9 cellular contexts compared by ENCODE assay signal in the genomic region with DNA sequence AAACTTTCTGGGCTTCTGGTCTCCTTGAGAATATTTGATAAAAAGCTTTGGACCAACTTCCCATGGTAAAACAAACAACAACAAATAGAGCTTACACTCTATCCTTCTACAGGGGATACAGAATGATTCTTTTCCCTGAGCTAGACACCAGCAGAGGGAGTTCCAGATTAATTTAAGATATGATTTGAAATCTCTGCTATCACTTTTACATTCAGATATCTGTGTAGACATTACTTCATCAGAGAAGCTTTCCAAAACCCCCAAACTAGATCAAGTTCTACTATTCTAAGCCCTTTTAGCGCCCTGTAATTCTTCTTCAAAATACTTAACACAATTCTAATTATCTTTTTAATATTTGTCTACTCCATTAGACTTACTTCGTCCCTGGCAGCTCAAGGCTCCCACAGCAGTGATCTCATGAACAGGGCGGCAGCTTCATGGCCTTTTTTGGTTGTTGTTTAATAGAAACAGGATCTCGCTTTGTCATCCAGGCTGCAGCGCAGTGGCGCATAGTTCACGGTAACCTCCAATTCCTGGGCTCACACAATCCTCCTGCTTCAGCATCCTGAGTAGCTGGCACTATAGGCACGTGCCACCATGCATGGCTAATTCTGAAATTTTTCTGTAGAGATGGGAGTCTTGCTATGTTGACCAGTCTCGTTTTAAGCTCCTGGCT. TPM values are rescaled to one million over a fixed set of nuclear protein-coding genes. Genes with fewer than 3 reads are reported as not detected.
DNase-seq lines count a peak whose midpoint lies in the region; ATAC-seq, FAIRE-seq and TF ChIP-seq lines count a peak whose summit lies in the region.
"Had no signal": no experiment of that assay in that cellular context is flagged by ENCODE, and none has a peak within 500 bp of the region (broad histone marks: within the 10 kb centered on the region; RNA-seq: fewer than 3 reads in every experiment).

No MANE protein-coding gene starts in this region.

- no peak overlapping the region for H2BK5ac ChIP-seq in mesenchymal stem cell (ENCODE audit: low read depth, low read length, poor library complexity, severe bottlenecking)

- no peak for FAIRE-seq in A549 (lab: Jason Lieb, UNC)

- peaks cover 2% of the 10 kb centered on the region for H3K27me3 Mint-ChIP-seq in activated naive CD8-positive, alpha-beta T cell treated with anti-CD3 and anti-CD28 coated beads, Interleukin-2, amount 50 U/mL, for 24 hours

- no peaks in the 10 kb centered on the region for H3K9me3 Mint-ChIP-seq in activated naive CD8-positive, alpha-beta T cell treated with anti-CD3 and anti-CD28 coated beads, Interleukin-2, amount 50 U/mL, for 24 hours

- H3K4me3 Mint-ChIP-seq in activated naive CD8-positive, alpha-beta T cell treated with anti-CD3 and anti-CD28 coated beads, Interleukin-2, amount 50 U/mL, for 24 hours, result peak overlapping the region; percentile 63

- ATAC-seq in A549 (peak in 1 of 2 experiments; percentile 59; a peak in 3 of 6 replicates), GM21390 (IDR thresholded peaks at IDR 0.05; ENCODE audit: unreplicated experiment) (no peak), HG03439 (IDR thresholded peaks at IDR 0.05; ENCODE audit: unreplicated experiment) (no peak), GM21423 (IDR thresholded peaks at IDR 0.05; ENCODE audit: unreplicated experiment) (no peak)
- ATAC-seq in activated naive CD8-positive, alpha-beta T cell treated with anti-CD3 and anti-CD28 coated beads, Interleukin-2, amount 50 U/mL, for 24 hours, result no peak

- TF ChIP-seq POLR2A in A549 (IDR thresholded peaks at IDR 0.05; ENCODE audit: low read length), result no peak

- no peaks in the 10 kb centered on the region for H3K79me1 ChIP-seq in mesenchymal stem cell (replicated peaks; ENCODE audit: low read length, poor library complexity, severe bottlenecking)

- no peak overlapping the region for H4K8ac ChIP-seq in mesenchymal stem cell (ENCODE audit: low read length)

- H2BK15ac ChIP-seq in mesenchymal stem cell (ENCODE audit: low read depth, poor library complexity, severe bottlenecking), result no peak overlapping the region

- H4K91ac ChIP-seq in mesenchymal stem cell (ENCODE audit: low read length), result no peak overlapping the region

- POLR2A ChIA-PET in A549 (lab: Yijun Ruan, JAX), result no interaction called here

- no peak overlapping the region for H2BK12ac ChIP-seq in mesenchymal stem cell (ENCODE audit: low read length in 2 of 2)

- no peak overlapping the region for H3K23ac ChIP-seq in mesenchymal stem cell (ENCODE audit: low read length in 2 of 2)

- peak overlapping the region; percentile 97 for H3K4me2 ChIP-seq in A549
- H3K4me2 ChIP-seq in mesenchymal stem cell (ENCODE audit: low read length, poor library complexity, severe bottlenecking), result no peak overlapping the region

- H3K36me3 ChIP-seq in mesenchymal stem cell (ENCODE audit: control insufficient read depth in 1 of 2, insufficient read depth in 2 of 2, low read depth in 1 of 2, low read length in 2 of 2), result no peaks in the 10 kb centered on the region
- H3K36me3 ChIP-seq: neutrophil had no signal

- H3K4me3 ChIP-seq in A549, result no peak overlapping the region
- peak overlapping the region in 1 of 2 experiments; percentile 67 for H3K4me3 ChIP-seq in mesenchymal stem cell (ENCODE audit: insufficient read depth in 1 of 2, low read depth in 1 of 2, low read length in 2 of 2)

- H3K27ac Mint-ChIP-seq in activated naive CD8-positive, alpha-beta T cell treated with anti-CD3 and anti-CD28 coated beads, Interleukin-2, amount 50 U/mL, for 24 hours, result no peak overlapping the region

- peak overlapping the region; percentile 74 for H3K9ac ChIP-seq in mesenchymal stem cell (ENCODE audit: low read length)

- no peak overlapping the region for H3K18ac ChIP-seq in mesenchymal stem cell (ENCODE audit: low read depth in 1 of 2, low read length in 2 of 2)

- H2AFZ ChIP-seq in mesenchymal stem cell (ENCODE audit: low read depth, low read length), result no peak overlapping the region

- DNase-seq in A549 (ENCODE audit: low read depth in 1 of 2, low spot score in 1 of 2), result no peak
- peak; percentile 41 for DNase-seq in GM03348 (ENCODE audit: low spot score)
- no peak for DNase-seq in activated naive CD8-positive, alpha-beta T cell treated with anti-CD3 and anti-CD28 coated beads, Interleukin-2, amount 50 U/mL, for 24 hours
- DNase-seq in mesenchymal stem cell, result no peak
- no peak for DNase-seq in NCI-H526 treated with DMSO at 0.1 percent for 48 hours (lab: John Stamatoyannopoulos, UW)

- no peak overlapping the region for H3K14ac ChIP-seq in mesenchymal stem cell (ENCODE audit: low read length in 2 of 2)

- H3K4ac ChIP-seq in mesenchymal stem cell (ENCODE audit: low read depth in 1 of 2, low read length in 2 of 2), result no peak overlapping the region

- no peak overlapping the region for H2BK120ac ChIP-seq in mesenchymal stem cell (ENCODE audit: low read depth, low read length)

- H3K27ac ChIP-seq in A549 (peak overlapping the region in 1 of 2 experiments; percentile 93; a peak in 2 of 6 replicates), mesenchymal stem cell (ENCODE audit: low read length, poor library complexity, severe bottlenecking) (no peak overlapping the region)
- H3K27ac ChIP-seq: neutrophil had no signal

- peaks cover 0 to 44% of the 10 kb centered on the region in 2 experiments for H3K27me3 ChIP-seq in mesenchymal stem cell (ENCODE audit: control insufficient read depth in 1 of 2, insufficient read depth in 1 of 2, low read length in 2 of 2)

- TF ChIP-seq EP300 in A549 (IDR thresholded peaks at IDR 0.05), result no peak

- CTCF ChIA-PET in A549 (lab: Yijun Ruan, JAX), result interaction anchor here (0.7 to 4.9 kb wide), 16 partner anchors 11 to 735 kb away, joined by 3 to 41 read pairs (median 4); partner anchors contain the start of gene ANKS6

- peaks cover 28% of the 10 kb centered on the region for H3K4me1 Mint-ChIP-seq in activated naive CD8-positive, alpha-beta T cell treated with anti-CD3 and anti-CD28 coated beads, Interleukin-2, amount 50 U/mL, for 24 hours

- H3K36me3 Mint-ChIP-seq in activated naive CD8-positive, alpha-beta T cell treated with anti-CD3 and anti-CD28 coated beads, Interleukin-2, amount 50 U/mL, for 24 hours (ENCODE audit: low read depth), result peaks cover 2% of the 10 kb centered on the region

- H3K4me1 ChIP-seq in A549, result peaks cover 24% of the 10 kb centered on the region
- H3K4me1 ChIP-seq in mesenchymal stem cell (ENCODE audit: control insufficient read depth, insufficient read depth, low read depth, low read length), result peaks cover 8% of the 10 kb centered on the region

- 92% methylated on average over 9 of the region's 9 CpGs for WGBS in A549 (ENCODE audit: missing lambda C conversion rate)
- 94% methylated on average over 9 of the region's 9 CpGs for WGBS in mesenchymal stem cell

- TF ChIP-seq CTCF in A549 (IDR thresholded peaks at IDR 0.05), result peak; percentile 45

- H3K9me3 ChIP-seq in A549 (no peaks in the 10 kb centered on the region), mesenchymal stem cell (ENCODE audit: control insufficient read depth, low read length) (no peaks in the 10 kb centered on the region)
- H3K9me3 ChIP-seq: neutrophil had no signal

- peak; percentile 38 to 45; a peak in 4 of 5 replicates for TF ChIP-seq RAD21 in A549 (conservative IDR thresholded peaks at IDR 0.05 in 1 of 2, IDR thresholded peaks at IDR 0.05 in 1 of 2)

- H2AK5ac ChIP-seq in mesenchymal stem cell (ENCODE audit: low read length, severe bottlenecking), result no peak overlapping the region

TF ChIP-seq in A549, 52 proteins besides CTCF, POLR2A, EP300 and RAD21 (continues in another document):
- TF ChIP-seq ESRRA (IDR thresholded peaks at IDR 0.05; ENCODE audit: borderline replicate concordance, low read length) (no peak), CHD4 (IDR thresholded peaks at IDR 0.05; ENCODE audit: borderline replicate concordance) (no peak), REST (IDR thresholded peaks at IDR 0.05) (no peak), HOXA7 (CRISPR knock-in tag; IDR thresholded peaks at IDR 0.05) (no peak), SMC3 (IDR thresholded peaks at IDR 0.05) (no peak), KDM1A (IDR thresholded peaks at IDR 0.05; ENCODE audit: low read depth) (no peak)

RNA-seq across cellular contexts. Expression of gene GALNT12, which starts 0.9 kb away (rescaled TPM):
- polyA plus RNA-seq in A549 (2011; rRNA removed), result 7.3 and 7.7 TPM in 2 replicates
- 1.9 and 2.2 TPM in 2 replicates for polyA plus RNA-seq in A549 (2012; cell fraction: cytosol; rRNA removed)
- 4.3 and 5.3 TPM in 2 replicates for polyA plus RNA-seq in A549 (2012; cell fraction: nucleus; rRNA removed)
- 2.6 to 3.2 TPM (median 3.0 TPM) in 3 replicates for polyA plus RNA-seq in A549 (2017; fragmentation: RNase III; extraction: RNeasy Plus Mini Kit Qiagen cat#74134 plus additional on column Dnase treatment)
- polyA minus RNA-seq in A549 (2011; rRNA and poly(A)+ RNA removed), result 3.3 and 3.4 TPM in 2 replicates
- 0.68 TPM for polyA plus RNA-seq in mesenchymal stem cell (2013, experiment 1 of 2)
- polyA plus RNA-seq in mesenchymal stem cell (2013, experiment 2 of 2), result 0.67 TPM

RNA-seq across cellular contexts. Expression of gene ANKS6, which starts 10.2 kb away (rescaled TPM):
- 15.2 and 17.7 TPM in 2 replicates for polyA plus RNA-seq in A549 (2011; rRNA removed)
- polyA plus RNA-seq in A549 (2012; cell fraction: cytosol; rRNA removed), result 38.5 and 39.6 TPM in 2 replicates
- polyA plus RNA-seq in A549 (2012; cell fraction: nucleus; rRNA removed), result 58.3 and 75.1 TPM in 2 replicates
- 14.4 to 16.3 TPM (median 14.7 TPM) in 3 replicates for polyA plus RNA-seq in A549 (2017; fragmentation: RNase III; extraction: RNeasy Plus Mini Kit Qiagen cat#74134 plus additional on column Dnase treatment)
- polyA minus RNA-seq in A549 (2011; rRNA and poly(A)+ RNA removed), result 15.6 and 21.6 TPM in 2 replicates
- 12.3 TPM for polyA plus RNA-seq in mesenchymal stem cell (2013, experiment 1 of 2)
- polyA plus RNA-seq in mesenchymal stem cell (2013, experiment 2 of 2), result 11.9 TPM
